In genomic region chr10:14391342-14391741, GRCh38 we compare ENCODE assay signal across 18 cellular contexts.
DNase-seq lines count a peak whose midpoint lies in the region; ATAC-seq and TF ChIP-seq lines count a peak whose summit lies in the region.
"Had no signal": no experiment of that assay in that cellular context is flagged by ENCODE, and none has a peak within 500 bp of the region (broad histone marks: within the 10 kb centered on the region; RNA-seq: fewer than 3 reads in every experiment).

No MANE protein-coding gene starts in this region.

- H3K4me3 Mint-ChIP-seq in activated naive CD8-positive, alpha-beta T cell: no peak overlapping the region
- H3K4me3 Mint-ChIP-seq in activated CD4-positive, alpha-beta memory T cell treated with anti-CD3 and anti-CD28 coated beads for 36 hours: no peak overlapping the region
- H3K4me3 Mint-ChIP-seq: CD14-positive monocyte, H9 had no signal

- H3K27ac Mint-ChIP-seq in activated naive CD8-positive, alpha-beta T cell: peak overlapping the region; percentile 90
- H3K27ac Mint-ChIP-seq in activated CD4-positive, alpha-beta memory T cell treated with anti-CD3 and anti-CD28 coated beads for 36 hours: no peak overlapping the region
- H3K27ac Mint-ChIP-seq: CD14-positive monocyte had no signal

- peaks cover 5% of the 10 kb centered on the region for H3K9me3 Mint-ChIP-seq in activated naive CD8-positive, alpha-beta T cell (ENCODE audit: low read depth)
- peaks cover 16% of the 10 kb centered on the region for H3K9me3 Mint-ChIP-seq in activated CD4-positive, alpha-beta memory T cell treated with anti-CD3 and anti-CD28 coated beads for 36 hours

- ATAC-seq in left lung: no peak
- ATAC-seq in gastrocnemius medialis: no peak
- ATAC-seq: HepG2 had no signal

- H3K36me3 ChIP-seq in left lung: no peaks in the 10 kb centered on the region
- no peaks in the 10 kb centered on the region for H3K36me3 ChIP-seq in gastrocnemius medialis
- H3K36me3 ChIP-seq: Peyer's patch had no signal

- H3K4me3 ChIP-seq in left lung (no peak overlapping the region), gastrocnemius medialis (no peak overlapping the region)
- H3K4me3 ChIP-seq: Peyer's patch had no signal

- DNase-seq in Ammon's horn (ENCODE audit: low spot score): peak; percentile 57
- DNase-seq in NCI-H2171 treated with DMSO at 0.1 percent for 48 hours (lab: John Stamatoyannopoulos, UW): peak; percentile 48
- DNase-seq in islet precursor cell: peak; percentile 10
- DNase-seq in left lung: no peak
- no peak for DNase-seq in DMS79 (lab: John Stamatoyannopoulos, UW)
- DNase-seq in gastrocnemius medialis: no peak
- DNase-seq in activated CD4-positive, alpha-beta memory T cell treated with anti-CD3 and anti-CD28 coated beads for 36 hours: no peak
- DNase-seq: COR-L47, H9, Kasumi-1, NCI-H2029 treated with DMSO at 0.1 percent for 48 hours, NCI-H2227 treated with DMSO at 0.1 percent for 48 hours, NCI-H774, Peyer's patch, SHP77 treated with DMSO at 0.1 percent for 48 hours had no signal

- in situ Hi-C loops in gastrocnemius medialis (cut with MboI; ENCODE audit: low sequenced_read_pairs in 4 of 4): no loop called here

- TF ChIP-seq POLR2A in gastrocnemius medialis (IDR thresholded peaks at IDR 0.05): no peak

- H3K27me3 ChIP-seq in left lung: no peaks in the 10 kb centered on the region
- no peaks in the 10 kb centered on the region for H3K27me3 ChIP-seq in gastrocnemius medialis
- H3K27me3 ChIP-seq: Peyer's patch had no signal

- intact Hi-C loops in left lung (cut with DNase I) (no loop called here), gastrocnemius medialis (cut with DNase I; ENCODE audit: low total_unique reads) (no loop called here)
- intact Hi-C loops in activated CD4-positive, alpha-beta memory T cell treated with anti-CD3 and anti-CD28 coated beads for 36 hours (cut with micrococcal nuclease): loop anchor here (2.0 to 5.0 kb wide), 3 partner anchors 137 to 605 kb away; no protein-coding TSS in a partner anchor

- H3K9me3 ChIP-seq in left lung (no peaks in the 10 kb centered on the region), gastrocnemius medialis (no peaks in the 10 kb centered on the region)
- H3K9me3 ChIP-seq: Peyer's patch had no signal

- H3K27me3 Mint-ChIP-seq in activated naive CD8-positive, alpha-beta T cell: peaks cover 4% of the 10 kb centered on the region
- peaks cover 17% of the 10 kb centered on the region for H3K27me3 Mint-ChIP-seq in activated CD4-positive, alpha-beta memory T cell treated with anti-CD3 and anti-CD28 coated beads for 36 hours

- H3K4me1 Mint-ChIP-seq in activated naive CD8-positive, alpha-beta T cell (ENCODE audit: low read depth): peaks cover 34% of the 10 kb centered on the region
- H3K4me1 Mint-ChIP-seq in activated CD4-positive, alpha-beta memory T cell treated with anti-CD3 and anti-CD28 coated beads for 36 hours (ENCODE audit: low read depth): peaks cover 32% of the 10 kb centered on the region
- H3K4me1 Mint-ChIP-seq: CD14-positive monocyte had no signal

- H3K27ac ChIP-seq in left lung (no peak overlapping the region), gastrocnemius medialis (no peak overlapping the region)
- H3K27ac ChIP-seq: Peyer's patch had no signal

- POLR2A ChIA-PET in activated CD4-positive, alpha-beta memory T cell treated with anti-CD3 and anti-CD28 coated beads for 36 hours (lab: Charles Lee): no interaction called here

- peaks cover 14% of the 10 kb centered on the region for H3K36me3 Mint-ChIP-seq in activated naive CD8-positive, alpha-beta T cell
- no peaks in the 10 kb centered on the region for H3K36me3 Mint-ChIP-seq in activated CD4-positive, alpha-beta memory T cell treated with anti-CD3 and anti-CD28 coated beads for 36 hours
- H3K36me3 Mint-ChIP-seq: CD14-positive monocyte had no signal

- TF ChIP-seq CTCF in left lung (IDR thresholded peaks at IDR 0.05) (no peak), gastrocnemius medialis (IDR thresholded peaks at IDR 0.05 in 4 of 5, conservative IDR thresholded peaks at IDR 0.05 in 1 of 5) (no peak)

- CTCF ChIA-PET in activated CD4-positive, alpha-beta memory T cell treated with anti-CD3 and anti-CD28 coated beads for 36 hours (lab: Charles Lee): no interaction called here

- H3K4me1 ChIP-seq in left lung (no peaks in the 10 kb centered on the region), gastrocnemius medialis (no peaks in the 10 kb centered on the region)
- H3K4me1 ChIP-seq: Peyer's patch had no signal

Comparison
In these comparisons a context has a peak if more than half of its experiments do, and no peak if none do; other contexts are left out.
1. DNase-seq: peak in Ammon's horn (single experiment), NCI-H2171 treated with DMSO at 0.1 percent for 48 hours (single experiment) and islet precursor cell (single experiment); none in left lung (0 of 2), DMS79 (single experiment), gastrocnemius medialis (0 of 2) and activated CD4-positive, alpha-beta memory T cell treated with anti-CD3 and anti-CD28 coated beads for 36 hours (single experiment).